ENCODE assay signal across 30 cellular contexts in genomic region chr7:106185719-106186118, GRCh38.
"Had no signal": no experiment of that assay in that cellular context is flagged by ENCODE, and none has a peak within 500 bp of the region (broad histone marks: within the 10 kb centered on the region; RNA-seq: fewer than 3 reads in every experiment).

No MANE protein-coding gene starts in this region.

- H3K9me3 ChIP-seq: neutrophil, pancreas, prostate gland, right atrium auricular region, right lobe of liver, sigmoid colon, spleen, suprapubic skin, thoracic aorta, thyroid gland, tibial nerve, upper lobe of left lung, vagina had no signal

- H3K36me3 ChIP-seq: neutrophil, pancreas, prostate gland, right atrium auricular region, right lobe of liver, sigmoid colon, spleen, suprapubic skin, thoracic aorta, thyroid gland, tibial nerve, upper lobe of left lung, vagina had no signal

- H3K4me3 ChIP-seq: pancreas, prostate gland, right atrium auricular region, right lobe of liver, sigmoid colon, skin epidermis, smooth muscle cell, spleen, suprapubic skin, thoracic aorta, thyroid gland, tibial nerve, upper lobe of left lung, vagina had no signal

- H3K27ac ChIP-seq: neutrophil, pancreas, prostate gland, right atrium auricular region, right lobe of liver, sigmoid colon, skin epidermis, spleen, suprapubic skin, thoracic aorta, thyroid gland, tibial nerve, upper lobe of left lung, vagina had no signal

- H3K4me1 ChIP-seq: pancreas, prostate gland, right atrium auricular region, sigmoid colon, spleen, suprapubic skin, thyroid gland, tibial nerve, vagina had no signal

- H3K27me3 ChIP-seq: neutrophil, pancreas, right atrium auricular region, right lobe of liver, sigmoid colon, spleen, suprapubic skin, thyroid gland, upper lobe of left lung, vagina had no signal

- DNase-seq: naive thymus-derived CD8-positive, alpha-beta T cell; nephron progenitor cell; nucleus accumbens; pancreas; retina; right lobe of liver; sigmoid colon; spleen; stimulated activated CD4-positive, alpha-beta T cell treated with anti-CD3 and anti-CD28 coated beads, Interleukin-12 subunit alpha, Interleukin-12 subunit beta, amount 100 ng/mL, for 4 hours; stimulated activated CD4-positive, alpha-beta T cell treated with anti-CD3 and anti-CD28 coated beads, Interleukin-1b, Interleukin-23, amount 100 ng/mL, for 48 hours; stimulated activated CD4-positive, alpha-beta T cell treated with anti-CD3 and anti-CD28 coated beads, Interleukin-4, amount 100 ng/mL, for 1 hour; stimulated activated CD4-positive, alpha-beta T cell treated with anti-CD3 and anti-CD28 coated beads, Interleukin-4, amount 100 ng/mL, for 4 hours; stimulated activated CD8-positive, alpha-beta memory T cell treated with anti-CD3 and anti-CD28 coated beads, Interleukin-4, amount 100 ng/mL, for 48 hours; stimulated activated naive CD4-positive, alpha-beta T cell; stimulated activated naive CD8-positive, alpha-beta T cell treated with anti-CD3 and anti-CD28 coated beads, Interleukin-15, amount 100 ng/mL, for 72 hours; stimulated activated naive CD8-positive, alpha-beta T cell treated with anti-CD3 and anti-CD28 coated beads, Interleukin-15, Interleukin-2, amounts not matched to agents 100 U/mL and 50 U/mL, for 24 hours; substantia nigra; thyroid gland; upper lobe of left lung had no signal

- ATAC-seq: naive thymus-derived CD8-positive, alpha-beta T cell; natural killer cell treated with Interleukin-12 subunit alpha and Interleukin-12 subunit beta and Interleukin-15 and Interleukin-18, amount 100 ng/mL, for 72 hours; pancreas; right lobe of liver; stimulated activated memory B cell treated with anti-CD40 and anti-IgM and Interleukin-4, amounts not matched to agents 10 μg/mL and 1 μg/mL and 100 μg/mL, for 72 hours; stimulated activated naive CD8-positive, alpha-beta T cell treated with anti-CD3 and anti-CD28 coated beads, Interleukin-15, amount 100 ng/mL, for 72 hours; stimulated activated naive CD8-positive, alpha-beta T cell treated with anti-CD3 and anti-CD28 coated beads, Interleukin-15, Interleukin-2, amounts not matched to agents 100 U/mL and 50 U/mL, for 24 hours had no signal
